8 cellular contexts compared by ENCODE assay signal in the genomic region with DNA sequence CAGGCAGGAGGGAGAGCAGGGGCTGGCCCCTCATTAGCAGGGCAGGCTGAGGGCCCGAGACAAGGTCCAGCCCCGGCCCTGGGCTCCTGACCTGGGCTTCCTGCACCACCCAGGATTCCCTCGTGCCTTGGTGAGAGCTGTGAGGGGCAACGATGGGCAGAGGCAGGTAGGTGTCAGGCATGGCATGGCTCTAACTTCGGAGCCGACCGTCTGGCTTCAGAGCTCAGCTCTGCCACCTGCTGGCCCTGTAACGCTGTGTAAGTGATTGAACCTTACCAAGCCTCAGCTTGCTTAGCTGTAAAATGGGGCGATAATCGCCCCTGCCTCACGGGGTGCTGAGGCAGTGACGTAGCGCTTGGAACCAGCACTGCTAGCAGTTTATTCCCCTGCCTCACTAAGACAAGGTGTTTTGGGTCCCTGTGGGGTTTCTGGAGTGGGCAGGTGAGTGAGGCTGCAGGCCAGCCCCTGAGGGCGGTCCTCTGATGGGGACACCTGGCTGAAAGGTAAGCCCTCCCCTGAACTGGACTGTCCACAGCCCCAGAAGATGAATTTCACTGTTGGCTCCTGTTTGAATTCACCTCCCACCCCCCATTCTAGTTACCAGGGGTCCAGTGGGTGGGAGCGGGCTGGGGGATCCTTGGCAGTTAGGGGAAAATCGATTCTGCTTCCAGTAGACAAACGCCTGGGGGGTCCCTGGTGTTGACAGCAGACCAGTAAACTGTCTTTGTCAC.
DNase-seq lines count a peak whose midpoint lies in the region; ATAC-seq and TF ChIP-seq lines count a peak whose summit lies in the region.

No MANE protein-coding gene starts in this region.

- H3K4me1 ChIP-seq in BE2C (peaks cover 41% of the 10 kb centered on the region), GM23338 (ENCODE audit: insufficient read depth) (no peaks in the 10 kb centered on the region; the same call in 1 of the 2 replicates), tibial nerve (no peaks in the 10 kb centered on the region)

- H3K27ac Mint-ChIP-seq in GM23338 (no peak overlapping the region), T-cell (no peak overlapping the region)

- H3F3A ChIP-seq in GM23338 (replicated peaks; ENCODE audit: low read depth): no peaks in the 10 kb centered on the region

- no peaks in the 10 kb centered on the region for H3K27me3 ChIP-seq in BE2C
- H3K27me3 ChIP-seq in GM23338 (ENCODE audit: insufficient read depth): no peaks in the 10 kb centered on the region
- no peaks in the 10 kb centered on the region for H3K27me3 ChIP-seq in tibial nerve

- H3K36me3 ChIP-seq in BE2C: no peaks in the 10 kb centered on the region
- no peaks in the 10 kb centered on the region for H3K36me3 ChIP-seq in GM23338 (ENCODE audit: insufficient read depth)
- H3K36me3 ChIP-seq in tibial nerve: no peaks in the 10 kb centered on the region

- no peaks in the 10 kb centered on the region for H3K79me2 ChIP-seq in GM23338 (replicated peaks; ENCODE audit: insufficient read depth)

- H4K20me1 ChIP-seq in GM23338 (replicated peaks; ENCODE audit: insufficient read depth): no peaks in the 10 kb centered on the region; the same call in 1 of the 2 replicates

- peak; percentile 65 for ATAC-seq in GM23338
- ATAC-seq in T-cell (replicated peaks in 1 of 4): peak; percentile 51 to 72 (median 61)
- no peak for ATAC-seq in HG03095 (IDR thresholded peaks at IDR 0.05; ENCODE audit: unreplicated experiment)

- 60 to 79% methylated on average over 11 to 15 of the region's 17 CpGs for WGBS in tibial nerve, 2 donors

- H2AFZ ChIP-seq in GM23338: no peak overlapping the region

- H3K27me3 Mint-ChIP-seq in GM23338 (ENCODE audit: insufficient read depth, low read depth, poor library complexity) (peaks cover 17% of the 10 kb centered on the region), T-cell (peaks cover 6 to 7% of the 10 kb centered on the region in 2 donors)

- H3K4me3 Mint-ChIP-seq in GM23338 (no peak overlapping the region), T-cell (no peak overlapping the region)

- H3K4me2 ChIP-seq in GM23338: no peak overlapping the region

- POLR2A ChIA-PET in T-cell (lab: Charles Lee): no interaction called here

- TF ChIP-seq EP300 in tibial nerve (IDR thresholded peaks at IDR 0.05): no peak

- H3K36me3 Mint-ChIP-seq in GM23338 (ENCODE audit: low read depth) (no peaks in the 10 kb centered on the region; the same call in 2 of the 3 replicates), T-cell (no peaks in the 10 kb centered on the region)

- no peaks in the 10 kb centered on the region for H3K9me2 ChIP-seq in GM23338 (ENCODE audit: insufficient read depth)

- no peak for TF ChIP-seq POLR2A in tibial nerve (IDR thresholded peaks at IDR 0.05)

- H3K4me1 Mint-ChIP-seq in GM23338 (peaks cover 5% of the 10 kb centered on the region; the same call in 2 of the 3 replicates), T-cell (no peaks in the 10 kb centered on the region)

- TF ChIP-seq CTCF in BE2C (IDR thresholded peaks at IDR 0.05; ENCODE audit: low read depth, low read length) (peak; percentile 56), GM23338 (conservative IDR thresholded peaks at IDR 0.05; ENCODE audit: low read depth in 2 of 2) (peak; percentile 67 to 84), cardiac fibroblast (IDR thresholded peaks at IDR 0.05; ENCODE audit: low read depth, low read length) (peak; percentile 52), tibial nerve (IDR thresholded peaks at IDR 0.05) (peak; percentile 35 to 67 (median 46))

- peak; percentile 56 for DNase-seq in BE2C
- DNase-seq in GM23338 (ENCODE audit: low spot score): peak; percentile 76
- peak in 24 of 34 experiments; percentile 8 to 49 (median 39) for DNase-seq in T-cell
- peak; percentile 37 to 47 for DNase-seq in cardiac fibroblast (ENCODE audit: low read depth in 2 of 2)
- peak; percentile 35 to 58 for DNase-seq in lung microvascular endothelial cell (ENCODE audit: low read depth in 2 of 2)
- no peak for DNase-seq in tibial nerve (ENCODE audit: low spot score in 2 of 2)
- DNase-seq in NCI-H345 treated with DMSO at 0.1 percent for 48 hours (lab: John Stamatoyannopoulos, UW; ENCODE audit: unreplicated experiment): no peak

- H3K4me3 ChIP-seq in BE2C (ENCODE audit: low read depth, low read length) (no peak overlapping the region), GM23338 (no peak overlapping the region), cardiac fibroblast (replicated peaks in 1 of 2; ENCODE audit: low read depth in 2 of 2, low read length in 2 of 2) (no peak overlapping the region), tibial nerve (no peak overlapping the region)

- H3K9me3 ChIP-seq in BE2C (no peaks in the 10 kb centered on the region), tibial nerve (no peaks in the 10 kb centered on the region)

- H3K9me3 Mint-ChIP-seq in GM23338 (no peaks in the 10 kb centered on the region), T-cell (no peaks in the 10 kb centered on the region)

- CTCF ChIA-PET in T-cell (lab: Charles Lee): interaction anchor here (0.6 to 1.2 kb wide), 5 partner anchors 23 to 665 kb away, joined by 3 read pairs; no protein-coding TSS in a partner anchor

- no peak overlapping the region for H3K27ac ChIP-seq in GM23338 (ENCODE audit: low read depth)
- H3K27ac ChIP-seq in tibial nerve: no peak overlapping the region

TF ChIP-seq in GM23338, 12 proteins besides CTCF, POLR2A, EP300 and RAD21 (continues in another document):
- TF ChIP-seq CREB1 (CRISPR knock-in tag; IDR thresholded peaks at IDR 0.05; ENCODE audit: low read depth) (no peak), STAT1 (IDR thresholded peaks at IDR 0.05; ENCODE audit: unreplicated experiment) (no peak), ZNF462 (CRISPR knock-in tag; IDR thresholded peaks at IDR 0.05) (no peak), EZH2 (IDR thresholded peaks at IDR 0.05; ENCODE audit: low read depth, unreplicated experiment) (no peak), EZH2phosphoT487 (IDR thresholded peaks at IDR 0.05; ENCODE audit: unreplicated experiment) (no peak)

Comparison
In these comparisons a context has a peak if more than half of its experiments do, and no peak if none do; other contexts are left out.
1. DNase-seq: peak in BE2C (single experiment), GM23338 (single experiment), T-cell (24 of 34), cardiac fibroblast (2 of 2) and lung microvascular endothelial cell (2 of 2); none in tibial nerve (0 of 2) and NCI-H345 treated with DMSO at 0.1 percent for 48 hours (single experiment).
2. Peak in every context shown above with its lines, with median percentiles within 50 percentile points of each other: CTCF ChIP-seq.